Comparison of ENCODE assay signal across 8 cellular contexts in the genomic region with DNA sequence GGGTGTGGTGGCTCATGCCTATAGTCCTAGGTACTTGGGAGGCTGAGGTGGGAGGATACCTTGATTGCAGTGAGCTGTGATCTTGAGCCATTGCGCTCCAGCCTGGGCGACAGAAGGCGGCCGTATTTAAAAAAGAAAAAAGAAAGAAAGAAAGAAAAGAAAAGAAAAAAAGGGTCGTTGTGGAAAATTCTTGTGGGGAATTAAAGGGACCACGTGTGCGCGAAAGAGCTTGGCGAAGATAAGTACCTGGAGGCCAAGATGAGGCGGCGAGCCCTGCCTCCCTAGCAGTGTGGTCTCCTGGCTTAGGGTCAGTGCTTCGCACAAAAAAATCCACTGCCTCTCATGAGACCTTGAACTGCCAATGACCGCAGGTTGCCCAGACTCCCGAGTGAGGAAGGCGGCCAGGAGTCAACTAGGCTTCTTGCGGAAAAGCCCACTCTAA. TPM values are rescaled to one million over a fixed set of nuclear protein-coding genes. Genes with fewer than 3 reads are reported as not detected.
DNase-seq lines count a peak whose midpoint lies in the region; ATAC-seq, FAIRE-seq and TF ChIP-seq lines count a peak whose summit lies in the region.

No MANE protein-coding gene starts in this region.

- ATAC-seq in GM21390 (IDR thresholded peaks at IDR 0.05; ENCODE audit: unreplicated experiment) (no peak), GM18870 (IDR thresholded peaks at IDR 0.05; ENCODE audit: unreplicated experiment) (no peak)

- peak overlapping the region; percentile 94 for H3K4me3 ChIP-seq in GM12865 (ENCODE audit: low read depth, low read length)
- H3K4me3 ChIP-seq in NB4 (ENCODE audit: low read depth, low read length): peak overlapping the region; percentile 93
- peak overlapping the region; percentile 57 to 87 (median 76) for H3K4me3 ChIP-seq in endothelial cell of umbilical vein (replicated peaks in 1 of 3; ENCODE audit: insufficient read depth in 1 of 3, low read depth in 1 of 3, low read length in 3 of 3)

- H3K36me3 Mint-ChIP-seq in nephron progenitor cell (ENCODE audit: low read depth): peaks cover 17% of the 10 kb centered on the region

- TF ChIP-seq POLR2A in NB4 (IDR thresholded peaks at IDR 0.05; ENCODE audit: extremely low read depth, insufficient read length): no peak
- TF ChIP-seq POLR2A in endothelial cell of umbilical vein (IDR thresholded peaks at IDR 0.05; ENCODE audit: low read depth, low read length): no peak

- H3K27me3 Mint-ChIP-seq in nephron progenitor cell (ENCODE audit: low read depth, poor library complexity): no peaks in the 10 kb centered on the region

- peaks cover 46% of the 10 kb centered on the region for H3K79me2 ChIP-seq in endothelial cell of umbilical vein (ENCODE audit: control insufficient read depth, insufficient read depth, low read length)

- no peak for TF ChIP-seq CTCF in GM12865 (IDR thresholded peaks at IDR 0.05; ENCODE audit: insufficient read depth, low read depth, low read length, missing control alignments)
- TF ChIP-seq CTCF in NB4 (IDR thresholded peaks at IDR 0.05; ENCODE audit: low read depth, low read length): no peak
- TF ChIP-seq CTCF in endothelial cell of umbilical vein (IDR thresholded peaks at IDR 0.05; ENCODE audit: extremely low read depth in 1 of 2, insufficient read depth in 1 of 2, low read depth in 1 of 2, low read length in 2 of 2): no peak
- TF ChIP-seq CTCF in nephron progenitor cell (IDR thresholded peaks at IDR 0.05): no peak
- no peak for TF ChIP-seq CTCF in D721Med (IDR thresholded peaks at IDR 0.05; ENCODE audit: insufficient read depth, missing control alignments)

- FAIRE-seq in endothelial cell of umbilical vein (lab: Jason Lieb, UNC): no peak
- no peak for FAIRE-seq in D721Med (lab: Jason Lieb, UNC)

- H3K9me1 ChIP-seq in endothelial cell of umbilical vein (replicated peaks; ENCODE audit: control insufficient read depth, extremely low read depth, insufficient read depth, low read length): no peaks in the 10 kb centered on the region

- POLR2A ChIA-PET in endothelial cell of umbilical vein (lab: Charles Lee): interaction anchor here (1.0 to 1.7 kb wide), 5 partner anchors 8 to 89 kb away, joined by 3 to 5 read pairs (median 4); no protein-coding TSS in a partner anchor

- H3K9ac ChIP-seq in endothelial cell of umbilical vein (replicated peaks; ENCODE audit: extremely low read depth, insufficient read depth, low read length): peak overlapping the region; percentile 78

- TSS peak; percentile 79 for BruUV-seq in endothelial cell of umbilical vein (replicated peaks; lab: Mats Ljungman, UMichigan)

- no peaks in the 10 kb centered on the region for H4K20me1 ChIP-seq in endothelial cell of umbilical vein (replicated peaks; ENCODE audit: control insufficient read depth, extremely low read depth, insufficient read depth, low read length)

- no peaks in the 10 kb centered on the region for H3K36me3 ChIP-seq in endothelial cell of umbilical vein (ENCODE audit: control insufficient read depth in 2 of 2, extremely low read depth in 1 of 2, insufficient read depth in 2 of 2, low read length in 2 of 2)

- no peaks in the 10 kb centered on the region for H3K9me3 Mint-ChIP-seq in nephron progenitor cell

- peak overlapping the region; percentile 51 for H3K27ac ChIP-seq in endothelial cell of umbilical vein (ENCODE audit: insufficient read depth, low read depth, low read length)

- H3K4me1 ChIP-seq in endothelial cell of umbilical vein (ENCODE audit: control insufficient read depth, extremely low read depth, insufficient read depth, low read length): peaks cover 21% of the 10 kb centered on the region

- peak overlapping the region; percentile 99 for H3K27ac Mint-ChIP-seq in nephron progenitor cell

- H3K4me3 Mint-ChIP-seq in nephron progenitor cell: peak overlapping the region; percentile 98

- no peaks in the 10 kb centered on the region for H3K9me3 ChIP-seq in endothelial cell of umbilical vein (replicated peaks; ENCODE audit: control insufficient read depth, insufficient read depth, low read length)

- peak overlapping the region; percentile 78 for H2AFZ ChIP-seq in endothelial cell of umbilical vein (ENCODE audit: low read depth, low read length)

- dilution Hi-C loops in endothelial cell of umbilical vein (cut with MboI; ENCODE audit: extremely low pct_ligation_motif_present, low sequenced_read_pairs): no loop called here

- DNase-seq in GM12865 (ENCODE audit: low read depth): peak; percentile 13
- no peak for DNase-seq in NB4 (ENCODE audit: low read depth)
- no peak for DNase-seq in endothelial cell of umbilical vein (ENCODE audit: low read depth, low spot score)
- no peak for DNase-seq in nephron progenitor cell
- DNase-seq in NCI-H1048 (lab: John Stamatoyannopoulos, UW): no peak
- DNase-seq in D721Med (ENCODE audit: insufficient read length, low spot score): no peak

- intact Hi-C loops in endothelial cell of umbilical vein (cut with micrococcal nuclease): loop anchor here (2.0 kb wide), 1 partner anchor 72 kb away; a partner anchor contains a TSS

- H3K4me1 Mint-ChIP-seq in nephron progenitor cell: peaks cover 31% of the 10 kb centered on the region

- H3K27me3 ChIP-seq in endothelial cell of umbilical vein (ENCODE audit: control insufficient read depth in 2 of 2, insufficient read depth in 2 of 2, low read length in 2 of 2): no peaks in the 10 kb centered on the region

- peak overlapping the region; percentile 77 for H3K4me2 ChIP-seq in endothelial cell of umbilical vein (ENCODE audit: insufficient read depth, low read length)

- CTCF ChIA-PET in endothelial cell of umbilical vein (lab: Charles Lee): interaction anchor here (1.2 to 2.1 kb wide), 4 partner anchors 9 to 140 kb away, joined by 3 to 7 read pairs (median 4); a partner anchor contains a TSS

TF ChIP-seq in endothelial cell of umbilical vein, 7 proteins besides CTCF, POLR2A, EP300 and RAD21:
- no peak for TF ChIP-seq EZH2 (IDR thresholded peaks at IDR 0.05; ENCODE audit: borderline replicate concordance, low read depth, low read length, severe bottlenecking)
- no peak for TF ChIP-seq JUN (IDR thresholded peaks at IDR 0.05; ENCODE audit: borderline replicate concordance, insufficient read depth, insufficient read length, low read depth)
- TF ChIP-seq MYC (IDR thresholded peaks at IDR 0.05; ENCODE audit: low read depth, low read length): no peak
- TF ChIP-seq GATA2 (IDR thresholded peaks at IDR 0.05; ENCODE audit: insufficient read depth, insufficient read length, low read depth, low read length): no peak
- no peak for TF ChIP-seq POLR2AphosphoS5 (IDR thresholded peaks at IDR 0.05; ENCODE audit: insufficient read depth, low read depth, low read length)
- TF ChIP-seq FOS (IDR thresholded peaks at IDR 0.05; ENCODE audit: borderline replicate concordance, insufficient read depth, low read length): no peak
- TF ChIP-seq, protein P1, sequence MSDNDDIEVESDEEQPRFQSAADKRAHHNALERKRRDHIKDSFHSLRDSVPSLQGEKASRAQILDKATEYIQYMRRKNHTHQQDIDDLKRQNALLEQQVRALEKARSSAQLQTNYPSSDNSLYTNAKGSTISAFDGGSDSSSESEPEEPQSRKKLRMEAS (IDR thresholded peaks at IDR 0.05; ENCODE audit: insufficient read depth, insufficient read length): no peak

RNA-seq across cellular contexts. Expression of a gene that starts 0.7 kb away (rescaled TPM):
- 126 and 135 TPM in 2 replicates for total RNA-seq in endothelial cell of umbilical vein
- polyA plus RNA-seq in endothelial cell of umbilical vein: 25.7 and 37.6 TPM in 2 replicates
- 36.0 and 37.3 TPM in 2 replicates for polyA plus RNA-seq in endothelial cell of umbilical vein (2011; cell fraction: cytosol; rRNA removed)
- polyA plus RNA-seq in endothelial cell of umbilical vein (2011; cell fraction: nucleus; rRNA removed): 60.2 and 64.7 TPM in 2 replicates
- polyA plus RNA-seq in endothelial cell of umbilical vein (2012): 101 and 108 TPM in 2 replicates
- 64.6 and 73.8 TPM in 2 replicates for polyA minus RNA-seq in endothelial cell of umbilical vein
- polyA minus RNA-seq in endothelial cell of umbilical vein (2011; cell fraction: cytosol; rRNA and poly(A)+ RNA removed): 88.1 TPM
- polyA minus RNA-seq in endothelial cell of umbilical vein (2011; cell fraction: nucleus; rRNA and poly(A)+ RNA removed): 54.0 and 57.5 TPM in 2 replicates

RNA-seq across cellular contexts. Expression of a gene that starts 9.0 kb away (rescaled TPM):
- 29.0 and 30.8 TPM in 2 replicates for total RNA-seq in endothelial cell of umbilical vein
- 36.5 and 39.1 TPM in 2 replicates for polyA plus RNA-seq in endothelial cell of umbilical vein
- polyA plus RNA-seq in endothelial cell of umbilical vein (2011; cell fraction: cytosol; rRNA removed): 23.9 and 26.3 TPM in 2 replicates
- polyA plus RNA-seq in endothelial cell of umbilical vein (2011; cell fraction: nucleus; rRNA removed): 21.6 and 23.1 TPM in 2 replicates
- polyA plus RNA-seq in endothelial cell of umbilical vein (2012): 22.9 and 33.4 TPM in 2 replicates
- 36.0 and 40.5 TPM in 2 replicates for polyA minus RNA-seq in endothelial cell of umbilical vein
- 21.4 TPM for polyA minus RNA-seq in endothelial cell of umbilical vein (2011; cell fraction: cytosol; rRNA and poly(A)+ RNA removed)
- polyA minus RNA-seq in endothelial cell of umbilical vein (2011; cell fraction: nucleus; rRNA and poly(A)+ RNA removed): 11.1 and 17.6 TPM in 2 replicates
